ENCODE assay signal across 16 cellular contexts in genomic region chr14:35085441-35085840, GRCh38.
"Had no signal": no experiment of that assay in that cellular context is flagged by ENCODE, and none has a peak within 500 bp of the region (broad histone marks: within the 10 kb centered on the region; RNA-seq: fewer than 3 reads in every experiment).

No MANE protein-coding gene starts in this region.

- H3K9me3 Mint-ChIP-seq: activated T-helper 1 cell treated with anti-CD3 and anti-CD28 coated beads, Interleukin-12 subunit alpha, Interleukin-12 subunit beta, Interleukin-2, Interleukin-4 antibody, amounts not matched to agents 30 ng/mL and 10 ng/mL and 1 ng/mL, durations not matched to agents 14 hours and 24 hours and 36 hours; mesothelial cell of epicardium; stimulated activated memory B cell treated with anti-CD40 and anti-IgM and Interleukin-4, amounts not matched to agents 10 μg/mL and 1 μg/mL and 100 μg/mL, for 72 hours had no signal

- H3K27ac ChIP-seq: ascending aorta, gastrocnemius medialis, lower lobe of right lung, tibial artery had no signal

- H3K4me3 Mint-ChIP-seq: activated T-helper 1 cell treated with anti-CD3 and anti-CD28 coated beads, Interleukin-12 subunit alpha, Interleukin-12 subunit beta, Interleukin-2, Interleukin-4 antibody, amounts not matched to agents 30 ng/mL and 10 ng/mL and 1 ng/mL, durations not matched to agents 14 hours and 24 hours and 36 hours; mesothelial cell of epicardium; stimulated activated memory B cell treated with anti-CD40 and anti-IgM and Interleukin-4, amounts not matched to agents 10 μg/mL and 1 μg/mL and 100 μg/mL, for 72 hours had no signal

- H3K4me1 Mint-ChIP-seq: stimulated activated memory B cell treated with anti-CD40 and anti-IgM and Interleukin-4, amounts not matched to agents 10 μg/mL and 1 μg/mL and 100 μg/mL, for 72 hours had no signal

- DNase-seq: activated CD4-positive, alpha-beta T cell treated with anti-CD3 and anti-CD28 coated beads, Interleukin-2, amount 50 U/mL, for 48 hours; activated CD8-positive, alpha-beta memory T cell treated with anti-CD3 and anti-CD28 coated beads, Interleukin-2, amount 50 U/mL, for 48 hours; dermis blood vessel endothelial cell; gastrocnemius medialis; left colon; lower lobe of right lung; stimulated activated CD4-positive, alpha-beta T cell treated with anti-CD3 and anti-CD28 coated beads, Interleukin-2, amount 100 ng/mL, for 48 hours; T-helper 9 cell; tibial artery had no signal

- H3K27me3 Mint-ChIP-seq: stimulated activated memory B cell treated with anti-CD40 and anti-IgM and Interleukin-4, amounts not matched to agents 10 μg/mL and 1 μg/mL and 100 μg/mL, for 72 hours had no signal

- H3K4me1 ChIP-seq: ascending aorta, gastrocnemius medialis, lower lobe of right lung, tibial artery had no signal

- H3K27ac Mint-ChIP-seq: activated T-helper 1 cell treated with anti-CD3 and anti-CD28 coated beads, Interleukin-12 subunit alpha, Interleukin-12 subunit beta, Interleukin-2, Interleukin-4 antibody, amounts not matched to agents 30 ng/mL and 10 ng/mL and 1 ng/mL, durations not matched to agents 14 hours and 24 hours and 36 hours; mesothelial cell of epicardium; stimulated activated memory B cell treated with anti-CD40 and anti-IgM and Interleukin-4, amounts not matched to agents 10 μg/mL and 1 μg/mL and 100 μg/mL, for 72 hours had no signal

- H3K9me3 ChIP-seq: ascending aorta, gastrocnemius medialis, lower lobe of right lung, tibial artery had no signal

- H3K27me3 ChIP-seq: ascending aorta, gastrocnemius medialis, tibial artery had no signal

- H3K4me3 ChIP-seq: ascending aorta, gastrocnemius medialis, lower lobe of right lung, tibial artery had no signal

- FAIRE-seq: bronchial epithelial cell, islet of Langerhans, urothelium cell line had no signal
